ENCODE assay signal across 15 cellular contexts in genomic region chr20:2137552-2138201, GRCh38. TPM values are rescaled to one million over a fixed set of nuclear protein-coding genes. Genes with fewer than 3 reads are reported as not detected.
A peak's percentile ranks its signal among the peaks of the same experiment; 100 is the strongest.
DNase-seq lines count a peak whose midpoint lies in the region; ATAC-seq and TF ChIP-seq lines count a peak whose summit lies in the region.
"Had no signal": no experiment of that assay in that cellular context is flagged by ENCODE, and none has a peak within 500 bp of the region (broad histone marks: within the 10 kb centered on the region; RNA-seq: fewer than 3 reads in every experiment).

No MANE protein-coding gene starts in this region.

- H3K27ac ChIP-seq in SK-N-SH (ENCODE audit: low read depth in 2 of 2, low read length in 1 of 2) (peak overlapping the region in 1 of 2 experiments; percentile 77; a peak in 2 of 4 replicates), breast epithelium (no peak overlapping the region)
- H3K27ac ChIP-seq: esophagus squamous epithelium had no signal

- H3F3A ChIP-seq in SK-N-SH (replicated peaks; ENCODE audit: insufficient read depth), result peaks cover 12% of the 10 kb centered on the region

- H3K9ac ChIP-seq in SK-N-SH, result peak overlapping the region; percentile 51

- peaks cover 87% of the 10 kb centered on the region for H3K79me2 ChIP-seq in SK-N-SH (ENCODE audit: insufficient read depth)

- TF ChIP-seq RAD21 in SK-N-SH (IDR thresholded peaks at IDR 0.05; ENCODE audit: low read length), result no peak

- TF ChIP-seq CTCF in SK-N-SH (IDR thresholded peaks at IDR 0.05), result no peak
- no peak for TF ChIP-seq CTCF in nephron progenitor cell (IDR thresholded peaks at IDR 0.05)
- no peak for TF ChIP-seq CTCF in breast epithelium (IDR thresholded peaks at IDR 0.05)

- H2AFZ ChIP-seq in SK-N-SH (ENCODE audit: low read depth), result no peak overlapping the region

- H3K4me3 ChIP-seq in SK-N-SH (ENCODE audit: low read depth in 2 of 2, low read length in 1 of 2) (no peak overlapping the region), breast epithelium (no peak overlapping the region)
- H3K4me3 ChIP-seq: esophagus squamous epithelium, stomach had no signal

- peaks cover 10% of the 10 kb centered on the region for H3K36me3 Mint-ChIP-seq in nephron progenitor cell (ENCODE audit: low read depth)

- H3K27ac Mint-ChIP-seq in nephron progenitor cell, result peak overlapping the region; percentile 8
- H3K27ac Mint-ChIP-seq: activated T-helper 2 cell treated with anti-CD3 and anti-CD28 coated beads, Interferon-gamma antibody, Interleukin-2, Interleukin-4, amounts not matched to agents 10 μg/mL and 5 μg/mL and 100 μg/mL, durations not matched to agents 14 hours and 24 hours and 36 hours; B cell had no signal

- intact Hi-C loops in left colon (cut with DNase I, micrococcal nuclease) (no loop called here), breast epithelium (cut with DNase I; ENCODE audit: low total_unique reads) (no loop called here)

- POLR2A ChIA-PET in SK-N-SH (lab: Yijun Ruan, JAX), result no interaction called here

- H3K9me3 Mint-ChIP-seq in nephron progenitor cell, result no peaks in the 10 kb centered on the region
- H3K9me3 Mint-ChIP-seq: activated T-helper 2 cell treated with anti-CD3 and anti-CD28 coated beads, Interferon-gamma antibody, Interleukin-2, Interleukin-4, amounts not matched to agents 10 μg/mL and 5 μg/mL and 100 μg/mL, durations not matched to agents 14 hours and 24 hours and 36 hours had no signal

- DNase-seq in EH (ENCODE audit: low read depth) (peak; percentile 98), SK-N-SH (no peak), dedifferentiated amniotic fluid mesenchymal stem cell (ENCODE audit: extremely low spot score) (peak; percentile 61), nephron progenitor cell (no peak), midbrain (lab: John Stamatoyannopoulos, UW) (no peak), left colon (no peak), breast epithelium (ENCODE audit: low spot score in 2 of 2) (no peak), NCI-H524 treated with DMSO at 0.1 percent for 48 hours (lab: John Stamatoyannopoulos, UW) (no peak)
- DNase-seq: esophagus squamous epithelium, left ventricle myocardium superior, NCI-H2107, posterior cingulate gyrus, stomach had no signal

- H3K4me1 ChIP-seq in SK-N-SH (ENCODE audit: control insufficient read depth in 1 of 2, insufficient read depth in 2 of 2, low read depth in 1 of 2, low read length in 1 of 2) (peaks cover 15 to 41% of the 10 kb centered on the region in 2 experiments; a peak in 3 of 4 replicates), breast epithelium (peaks cover 11 to 13% of the 10 kb centered on the region in 2 donors)

- CTCF ChIA-PET in SK-N-SH (lab: Yijun Ruan, JAX), result interaction anchor here (1.4 to 3.0 kb wide), 2 partner anchors 16 to 35 kb away, joined by 3 to 17 read pairs; no protein-coding TSS in a partner anchor

- no peaks in the 10 kb centered on the region for H3K9me2 ChIP-seq in SK-N-SH

- H3K36me3 ChIP-seq in SK-N-SH (replicated peaks in 1 of 2; ENCODE audit: control insufficient read depth in 1 of 2, insufficient read depth in 2 of 2, low read length in 1 of 2) (peaks cover 0 to 4% of the 10 kb centered on the region in 2 experiments), breast epithelium (no peaks in the 10 kb centered on the region)
- H3K36me3 ChIP-seq: stomach had no signal

- no peaks in the 10 kb centered on the region for H3K9me3 ChIP-seq in SK-N-SH
- H3K9me3 ChIP-seq in breast epithelium, result no peaks in the 10 kb centered on the region
- H3K9me3 ChIP-seq: esophagus squamous epithelium, stomach had no signal

- no peak overlapping the region for H3K4me3 Mint-ChIP-seq in nephron progenitor cell
- H3K4me3 Mint-ChIP-seq: B cell had no signal

- no peak for ATAC-seq in left colon
- ATAC-seq: left ventricle myocardium superior had no signal

- peaks cover 42% of the 10 kb centered on the region for H4K20me1 ChIP-seq in SK-N-SH (ENCODE audit: insufficient read depth)

- peaks cover 3% of the 10 kb centered on the region for H3K27me3 Mint-ChIP-seq in nephron progenitor cell (ENCODE audit: low read depth, poor library complexity)
- H3K27me3 Mint-ChIP-seq: B cell had no signal

- no peaks in the 10 kb centered on the region for H3K27me3 ChIP-seq in SK-N-SH (ENCODE audit: insufficient read depth)
- H3K27me3 ChIP-seq in breast epithelium, result no peaks in the 10 kb centered on the region
- H3K27me3 ChIP-seq: esophagus squamous epithelium, stomach had no signal

- peaks cover 52% of the 10 kb centered on the region for H3K4me1 Mint-ChIP-seq in nephron progenitor cell

- H3K4me2 ChIP-seq in SK-N-SH, result peak overlapping the region; percentile 52; the same call in 1 of the 2 replicates

- WGBS in SK-N-SH (ENCODE audit: low lambda C conversion rate), result 58% methylated on average over 9 of the region's 11 CpGs

- peak in 1 of 2 experiments; percentile 20; a peak in 1 of 4 replicates for TF ChIP-seq EP300 in SK-N-SH (IDR thresholded peaks at IDR 0.05; ENCODE audit: borderline replicate concordance in 1 of 2, low read depth in 1 of 2, low read length in 1 of 2)

- TF ChIP-seq POLR2A in breast epithelium (IDR thresholded peaks at IDR 0.05), result no peak

TF ChIP-seq in SK-N-SH, 30 proteins besides CTCF, POLR2A, EP300 and RAD21:
- peak; percentile 45; the same call in 1 of the 2 replicates for TF ChIP-seq MAX (IDR thresholded peaks at IDR 0.05; ENCODE audit: low read depth)
- TF ChIP-seq FOXJ3 (CRISPR knock-in tag; IDR thresholded peaks at IDR 0.05), result no peak
- peak; percentile 26; the same call in 1 of the 2 replicates for TF ChIP-seq RXRA (IDR thresholded peaks at IDR 0.05; ENCODE audit: borderline replicate concordance, low read depth)
- peak; percentile 83 for TF ChIP-seq PBX3 (IDR thresholded peaks at IDR 0.05)
- peak; percentile 70 for TF ChIP-seq TCF12 (IDR thresholded peaks at IDR 0.05)
- TF ChIP-seq FOSL2 (IDR thresholded peaks at IDR 0.05; ENCODE audit: borderline replicate concordance, low read depth), result peak; percentile 59; the same call in 1 of the 2 replicates
- no peak for TF ChIP-seq MXI1 (IDR thresholded peaks at IDR 0.05; ENCODE audit: low read depth, low read length)
- TF ChIP-seq JUND (IDR thresholded peaks at IDR 0.05), result peak; percentile 25; the same call in 1 of the 2 replicates

RNA-seq across cellular contexts. Expression of gene STK35, which starts 36.0 kb away (rescaled TPM):
- 6.7 and 7.5 TPM in 2 replicates for polyA plus RNA-seq in SK-N-SH (2012; rRNA removed)
- polyA plus RNA-seq in SK-N-SH (2012; cell fraction: cytosol; rRNA removed), result 3.9 and 5.2 TPM in 2 replicates
- 16.3 and 16.5 TPM in 2 replicates for polyA plus RNA-seq in SK-N-SH (2012; cell fraction: nucleus; rRNA removed)
- total RNA-seq in left colon (10 to 100 TPM; 21.9 to 23.8 TPM), breast epithelium (10 to 100 TPM; 15.2 to 26.3 (median 16.7) TPM)

Comparison
In these comparisons a context has a peak if more than half of its experiments do, and no peak if none do; other contexts are left out.
1. DNase-seq: peak in EH (single experiment) and dedifferentiated amniotic fluid mesenchymal stem cell (single experiment); none in SK-N-SH (single experiment), nephron progenitor cell (single experiment), midbrain (single experiment), left colon (0 of 2), breast epithelium (0 of 2) and NCI-H524 treated with DMSO at 0.1 percent for 48 hours (single experiment).